23 cellular contexts compared by ENCODE assay signal in genomic region chr7:110296321-110296720, GRCh38.
DNase-seq lines count a peak whose midpoint lies in the region; ATAC-seq, FAIRE-seq and TF ChIP-seq lines count a peak whose summit lies in the region.
"Had no signal": no experiment of that assay in that cellular context is flagged by ENCODE, and none has a peak within 500 bp of the region (broad histone marks: within the 10 kb centered on the region; RNA-seq: fewer than 3 reads in every experiment).

No MANE protein-coding gene starts in this region.

- H3K9me3 ChIP-seq in IMR-90 (ENCODE audit: control insufficient read depth, insufficient read depth, low read length), result no peaks in the 10 kb centered on the region
- no peaks in the 10 kb centered on the region for H3K9me3 ChIP-seq in endothelial cell of umbilical vein (replicated peaks; ENCODE audit: control insufficient read depth, insufficient read depth, low read length)
- no peaks in the 10 kb centered on the region for H3K9me3 ChIP-seq in breast epithelium
- H3K9me3 ChIP-seq: A549 had no signal

- no peak overlapping the region for H2BK120ac ChIP-seq in IMR-90 (ENCODE audit: low read depth, low read length)

- H4K91ac ChIP-seq in IMR-90 (ENCODE audit: insufficient read depth, low read depth, low read length), result no peak overlapping the region

- no peak overlapping the region for H2AK5ac ChIP-seq in IMR-90 (ENCODE audit: low read depth, low read length)

- CTCF ChIA-PET in IMR-90 (lab: Yijun Ruan, JAX), result no interaction called here
- CTCF ChIA-PET in endothelial cell of umbilical vein (lab: Charles Lee), result no interaction called here
- CTCF ChIA-PET in MCF 10A (lab: Yijun Ruan, JAX), result no interaction called here

- no peaks in the 10 kb centered on the region for H4K20me1 ChIP-seq in IMR-90 (ENCODE audit: insufficient read depth, low read length)
- no peaks in the 10 kb centered on the region for H4K20me1 ChIP-seq in endothelial cell of umbilical vein (replicated peaks; ENCODE audit: control insufficient read depth, extremely low read depth, insufficient read depth, low read length)

- no peaks in the 10 kb centered on the region for H3K36me3 ChIP-seq in IMR-90 (ENCODE audit: control insufficient read depth, insufficient read depth, low read length)
- H3K36me3 ChIP-seq in endothelial cell of umbilical vein (ENCODE audit: control insufficient read depth in 2 of 2, extremely low read depth in 1 of 2, insufficient read depth in 2 of 2, low read length in 2 of 2), result no peaks in the 10 kb centered on the region
- H3K36me3 ChIP-seq in breast epithelium, result no peaks in the 10 kb centered on the region

- FAIRE-seq in endothelial cell of umbilical vein (lab: Jason Lieb, UNC), result peak; percentile 59
- FAIRE-seq: A549, GM12878, GM19239, HepG2 had no signal

- no peaks in the 10 kb centered on the region for H3K36me3 Mint-ChIP-seq in MCF 10A (ENCODE audit: insufficient read depth, unreplicated experiment)

- DNase-seq in COLO829 (ENCODE audit: low spot score) (peak; percentile 10), EL (peak; percentile 13), IMR-90 (peak; percentile 53), endothelial cell of umbilical vein (ENCODE audit: low read depth, low spot score) (no peak), breast epithelium (ENCODE audit: low spot score in 2 of 2) (no peak), MCF 10A (ENCODE audit: unreplicated experiment) (no peak)
- DNase-seq: AML-193; Calu3; CD4-positive, alpha-beta T cell; DMS 273 treated with DMSO at 0.1 percent for 48 hours; DMS53; H7; KG1 had no signal

- no peak overlapping the region for H2BK15ac ChIP-seq in IMR-90 (ENCODE audit: low read depth, low read length)

- no peak overlapping the region for H4K8ac ChIP-seq in IMR-90 (ENCODE audit: low read depth in 2 of 2, low read length in 2 of 2)

- dilution Hi-C loops in IMR-90 (cut with HindIII; ENCODE audit: low sequenced_read_pairs, unreplicated experiment) (no loop called here), endothelial cell of umbilical vein (cut with MboI; ENCODE audit: extremely low pct_ligation_motif_present, low sequenced_read_pairs) (no loop called here)

- no peak overlapping the region for H2BK5ac ChIP-seq in IMR-90 (ENCODE audit: low read depth, low read length, poor library complexity, severe bottlenecking)

- no peak for TF ChIP-seq RAD21 in IMR-90 (IDR thresholded peaks at IDR 0.05; ENCODE audit: low read length)

- H3K27me3 ChIP-seq in IMR-90 (ENCODE audit: control insufficient read depth, insufficient read depth, low read length) (no peaks in the 10 kb centered on the region), endothelial cell of umbilical vein (ENCODE audit: control insufficient read depth in 2 of 2, insufficient read depth in 2 of 2, low read length in 2 of 2) (peaks cover 0 to 2% of the 10 kb centered on the region in 2 experiments), breast epithelium (no peaks in the 10 kb centered on the region)

- WGBS in IMR-90 (ENCODE audit: extremely low coverage in 2 of 2, insufficient read length in 1 of 2), 2 experiments, result no CpG with 5 or more reads among the region's 1 CpG

- TF ChIP-seq POLR2A in IMR-90 (IDR thresholded peaks at IDR 0.05; ENCODE audit: low read depth, low read length) (no peak), endothelial cell of umbilical vein (IDR thresholded peaks at IDR 0.05; ENCODE audit: low read depth, low read length) (no peak), breast epithelium (IDR thresholded peaks at IDR 0.05) (no peak)

- no peak overlapping the region for H2AK9ac ChIP-seq in IMR-90 (replicated peaks; ENCODE audit: low read depth, low read length, poor library complexity)

- in situ Hi-C loops in IMR-90 (cut with MboI; ENCODE audit: low sequenced_read_pairs), result no loop called here

- TF ChIP-seq CTCF in IMR-90 (conservative IDR thresholded peaks at IDR 0.05; ENCODE audit: low read depth, low read length) (no peak), endothelial cell of umbilical vein (IDR thresholded peaks at IDR 0.05; ENCODE audit: extremely low read depth in 1 of 2, insufficient read depth in 1 of 2, low read depth in 1 of 2, low read length in 2 of 2) (no peak), breast epithelium (IDR thresholded peaks at IDR 0.05) (no peak), MCF 10A (IDR thresholded peaks at IDR 0.05; ENCODE audit: unreplicated experiment) (no peak)

- H3K4me3 ChIP-seq in IMR-90 (ENCODE audit: insufficient read depth, low read depth, low read length), result no peak overlapping the region
- no peak overlapping the region for H3K4me3 ChIP-seq in endothelial cell of umbilical vein (replicated peaks in 1 of 3; ENCODE audit: insufficient read depth in 1 of 3, low read depth in 1 of 3, low read length in 3 of 3)
- H3K4me3 ChIP-seq in breast epithelium, result no peak overlapping the region
- H3K4me3 ChIP-seq: A549, GM12878, GM23338 had no signal

- H3K9ac ChIP-seq in IMR-90 (ENCODE audit: low read depth, low read length), result no peak overlapping the region
- no peak overlapping the region for H3K9ac ChIP-seq in endothelial cell of umbilical vein (replicated peaks; ENCODE audit: extremely low read depth, insufficient read depth, low read length)

- H2AFZ ChIP-seq in IMR-90 (replicated peaks; ENCODE audit: low read length, poor library complexity) (no peak overlapping the region), endothelial cell of umbilical vein (ENCODE audit: low read depth, low read length) (no peak overlapping the region)
- H2AFZ ChIP-seq: GM23338 had no signal

- no peaks in the 10 kb centered on the region for H3K79me2 ChIP-seq in endothelial cell of umbilical vein (ENCODE audit: control insufficient read depth, insufficient read depth, low read length)

- H3K27me3 Mint-ChIP-seq in MCF 10A (ENCODE audit: insufficient read depth, unreplicated experiment), result no peaks in the 10 kb centered on the region
- H3K27me3 Mint-ChIP-seq: CD4-positive, alpha-beta T cell had no signal

- H3K56ac ChIP-seq in IMR-90 (ENCODE audit: extremely low read depth, insufficient read depth, low read length), result no peak overlapping the region

- H3K79me1 ChIP-seq in IMR-90 (ENCODE audit: low read depth in 1 of 2, low read length in 2 of 2), result no peaks in the 10 kb centered on the region

- H3K27ac ChIP-seq in IMR-90 (ENCODE audit: insufficient read depth, low read length) (no peak overlapping the region), endothelial cell of umbilical vein (ENCODE audit: insufficient read depth, low read depth, low read length) (no peak overlapping the region), breast epithelium (no peak overlapping the region)
- H3K27ac ChIP-seq: 22Rv1, A549, C4-2B had no signal

- H3K9me1 ChIP-seq in IMR-90 (ENCODE audit: insufficient read depth, low read length) (no peaks in the 10 kb centered on the region), endothelial cell of umbilical vein (replicated peaks; ENCODE audit: control insufficient read depth, extremely low read depth, insufficient read depth, low read length) (no peaks in the 10 kb centered on the region)

- H3K4me2 ChIP-seq in IMR-90 (ENCODE audit: low read depth, low read length) (no peak overlapping the region), endothelial cell of umbilical vein (ENCODE audit: insufficient read depth, low read length) (no peak overlapping the region)
- H3K4me2 ChIP-seq: A549, GM23338 had no signal

- H3K4me1 ChIP-seq in IMR-90 (ENCODE audit: control insufficient read depth, insufficient read depth, low read length), result 0 out of 2 replicates have a peak, but pooled peaks cover 1% of the 10 kb centered on the region
- peaks cover 3% of the 10 kb centered on the region for H3K4me1 ChIP-seq in endothelial cell of umbilical vein (ENCODE audit: control insufficient read depth, extremely low read depth, insufficient read depth, low read length)
- H3K4me1 ChIP-seq in breast epithelium, result no peaks in the 10 kb centered on the region
- H3K4me1 ChIP-seq: A549 had no signal

- H3K9me3 Mint-ChIP-seq in MCF 10A (ENCODE audit: unreplicated experiment), result no peaks in the 10 kb centered on the region

- H3K4me1 Mint-ChIP-seq in MCF 10A (ENCODE audit: insufficient read depth, unreplicated experiment), result no peaks in the 10 kb centered on the region

- no TSS peak for BruUV-seq in IMR-90 (replicated peaks; lab: Mats Ljungman, UMichigan)
- no TSS peak for BruUV-seq in endothelial cell of umbilical vein (replicated peaks; lab: Mats Ljungman, UMichigan)
- no TSS peak for BruUV-seq in MCF 10A (replicated peaks; lab: Mats Ljungman, UMichigan)

- no peak overlapping the region for H4K5ac ChIP-seq in IMR-90 (ENCODE audit: low read depth, low read length)

- H3K4me3 Mint-ChIP-seq in MCF 10A (ENCODE audit: unreplicated experiment), result no peak overlapping the region
- H3K4me3 Mint-ChIP-seq: CD4-positive, alpha-beta T cell; GM23338 had no signal

- ATAC-seq in IMR-90 (ENCODE audit: low read depth) (peak; percentile 49), GM21576 (IDR thresholded peaks at IDR 0.05; ENCODE audit: unreplicated experiment) (no peak), GM19463 (IDR thresholded peaks at IDR 0.05; ENCODE audit: unreplicated experiment) (no peak)
- ATAC-seq: A549, GM12878, GM23338, HCT116, HepG2 had no signal

- no peak overlapping the region for H2BK20ac ChIP-seq in IMR-90 (ENCODE audit: low read depth, low read length)

- H3K27ac Mint-ChIP-seq in MCF 10A (ENCODE audit: low read depth, unreplicated experiment), result no peak overlapping the region
- H3K27ac Mint-ChIP-seq: CD4-positive, alpha-beta T cell; GM23338 had no signal

- H3K14ac ChIP-seq in IMR-90 (replicated peaks; ENCODE audit: low read depth, low read length), result no peak overlapping the region

- H3K4ac ChIP-seq in IMR-90 (ENCODE audit: low read depth, low read length), result no peak overlapping the region

- POLR2A ChIA-PET in IMR-90 (lab: Charles Lee; ENCODE audit: unreplicated experiment) (no interaction called here), endothelial cell of umbilical vein (lab: Charles Lee) (no interaction called here), MCF 10A (lab: Yijun Ruan, JAX) (no interaction called here)

- H3K18ac ChIP-seq in IMR-90 (ENCODE audit: low read depth, low read length), result no peak overlapping the region

- intact Hi-C loops in IMR-90 (cut with micrococcal nuclease) (no loop called here), endothelial cell of umbilical vein (cut with micrococcal nuclease) (no loop called here), breast epithelium (cut with DNase I; ENCODE audit: low total_unique reads) (no loop called here), MCF 10A (cut with micrococcal nuclease) (no loop called here)

- no peak overlapping the region for H3K23ac ChIP-seq in IMR-90 (ENCODE audit: low read depth, low read length)

TF ChIP-seq in endothelial cell of umbilical vein, 7 proteins besides CTCF, POLR2A, EP300 and RAD21:
- no peak for TF ChIP-seq MYC (IDR thresholded peaks at IDR 0.05; ENCODE audit: low read depth, low read length)
- no peak for TF ChIP-seq JUN (IDR thresholded peaks at IDR 0.05; ENCODE audit: borderline replicate concordance, insufficient read depth, insufficient read length, low read depth)
- no peak for TF ChIP-seq POLR2AphosphoS5 (IDR thresholded peaks at IDR 0.05; ENCODE audit: insufficient read depth, low read depth, low read length)
- no peak for TF ChIP-seq GATA2 (IDR thresholded peaks at IDR 0.05; ENCODE audit: insufficient read depth, insufficient read length, low read depth, low read length)
- no peak for TF ChIP-seq MAX (IDR thresholded peaks at IDR 0.05; ENCODE audit: insufficient read depth, insufficient read length)
TF ChIP-seq in endothelial cell of umbilical vein: peak in this region for 0.

Comparison
In these comparisons a context has a peak if more than half of its experiments do, and no peak if none do; other contexts are left out.
1. DNase-seq: peak in COLO829 (single experiment), EL (single experiment) and IMR-90 (single experiment); none in endothelial cell of umbilical vein (single experiment), breast epithelium (0 of 2) and MCF 10A (single experiment).